8 cellular contexts compared by ENCODE assay signal in the genomic region with DNA sequence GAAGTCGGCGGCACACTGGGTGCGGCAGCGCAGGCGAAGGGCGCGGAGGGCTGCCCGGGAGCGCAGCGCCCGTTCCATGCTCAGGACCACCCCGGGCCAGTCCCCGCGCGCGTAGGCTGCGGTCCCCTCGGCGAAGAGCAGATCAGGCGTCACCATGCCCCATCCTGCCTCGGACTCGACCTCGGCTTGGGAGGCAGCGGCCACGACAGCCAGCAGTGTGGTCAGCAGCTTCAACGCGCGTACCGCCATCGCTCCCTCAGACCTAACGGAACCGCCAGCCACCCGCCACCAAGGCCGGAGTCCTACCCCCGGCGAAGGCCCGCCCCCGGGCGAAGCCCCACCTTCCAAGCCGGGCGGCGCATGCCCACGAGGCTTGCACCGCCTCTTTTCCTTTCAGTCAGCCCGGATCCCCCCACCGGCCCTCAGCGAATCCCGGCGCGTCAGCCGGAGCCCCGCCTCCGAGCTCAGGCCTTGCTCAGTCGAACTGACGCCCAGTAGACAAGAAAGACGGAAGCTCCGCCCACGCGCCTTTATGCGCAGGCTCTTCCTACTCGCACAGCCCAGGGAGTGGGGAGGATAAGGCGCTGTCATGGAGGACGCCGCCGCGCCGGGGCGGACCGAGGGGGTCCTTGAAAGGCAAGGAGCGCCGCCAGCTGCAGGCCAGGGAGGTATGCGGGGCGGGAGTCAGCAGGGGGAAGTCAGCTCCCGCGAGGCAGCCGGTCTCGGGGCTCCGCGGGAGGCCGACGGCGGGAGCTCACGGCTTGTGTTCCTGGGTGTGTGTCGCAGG. TPM values are rescaled to one million over a fixed set of nuclear protein-coding genes. Genes with fewer than 3 reads are reported as not detected.
DNase-seq lines count a peak whose midpoint lies in the region; ATAC-seq and FAIRE-seq lines count a peak whose summit lies in the region.

C1orf50 (plus strand) TSS at position 527 of the 787 bp plus-strand sequence; CDS start at position 590, 63 bp downstream.
P3H1 (minus strand) TSS at position 306 of the 787 bp plus-strand sequence; CDS start at position 249, 57 bp downstream.

- no peaks in the 10 kb centered on the region for H3K4me1 ChIP-seq in endocrine pancreas (ENCODE audit: control insufficient read depth, insufficient read depth, low read length)
- peaks cover 5% of the 10 kb centered on the region for H3K4me1 ChIP-seq in mesenchymal stem cell (ENCODE audit: control insufficient read depth, insufficient read depth, low read depth, low read length)

- H3K4me3 ChIP-seq in endocrine pancreas (ENCODE audit: control insufficient read depth, insufficient read depth, low read length): peak within 1 kb of the TSS; percentile 95
- peak within 1 kb of the TSS; percentile 95 to 98 for H3K4me3 ChIP-seq in mesenchymal stem cell (ENCODE audit: insufficient read depth in 1 of 2, low read depth in 1 of 2, low read length in 2 of 2)

- CTCF ChIA-PET in activated CD8-positive, alpha-beta memory T cell treated with anti-CD3 and anti-CD28 coated beads, Interleukin-2, amount 10 ng/mL, durations not matched to agents 7 days and 5 days (lab: Charles Lee): interaction anchor here (0.8 to 4.2 kb wide), 22 partner anchors 10 to 405 kb away, joined by 3 to 44 read pairs (median 5); partner anchors contain the start of genes CFAP57, EBNA1BP2, ERMAP and PPIH

- H3K9me3 ChIP-seq in endocrine pancreas (ENCODE audit: control insufficient read depth, low read length) (no peaks in the 10 kb centered on the region), mesenchymal stem cell (ENCODE audit: control insufficient read depth, low read length) (no peaks in the 10 kb centered on the region)

- ATAC-seq in GM21381 (IDR thresholded peaks at IDR 0.05; ENCODE audit: unreplicated experiment): peak; percentile 87
- ATAC-seq in activated CD8-positive, alpha-beta memory T cell treated with anti-CD3 and anti-CD28 coated beads, Interleukin-2, amount 10 ng/mL, durations not matched to agents 7 days and 5 days: peak; percentile 94

- peak within 1 kb of the TSS; percentile 73 for H2BK15ac ChIP-seq in mesenchymal stem cell (ENCODE audit: low read depth, poor library complexity, severe bottlenecking)

- H3K9ac ChIP-seq in endocrine pancreas (ENCODE audit: control insufficient read depth, insufficient read depth, low read length) (peak within 1 kb of the TSS; percentile 75), mesenchymal stem cell (ENCODE audit: low read length) (peak within 1 kb of the TSS; percentile 96)

- no peaks in the 10 kb centered on the region for H3K36me3 ChIP-seq in endocrine pancreas (ENCODE audit: control insufficient read depth, insufficient read depth, low read length)
- peaks cover 8 to 11% of the 10 kb centered on the region in 2 experiments for H3K36me3 ChIP-seq in mesenchymal stem cell (ENCODE audit: control insufficient read depth in 1 of 2, insufficient read depth in 2 of 2, low read depth in 1 of 2, low read length in 2 of 2)

- H3K4me2 ChIP-seq in mesenchymal stem cell (ENCODE audit: low read length, poor library complexity, severe bottlenecking): peak within 1 kb of the TSS; percentile 78

- H3K14ac ChIP-seq in mesenchymal stem cell (ENCODE audit: low read length in 2 of 2): peak within 1 kb of the TSS in 1 of 2 experiments; percentile 100

- no peaks in the 10 kb centered on the region for H3K27me3 ChIP-seq in endocrine pancreas (ENCODE audit: control insufficient read depth, insufficient read depth, low read length)
- no peaks in the 10 kb centered on the region for H3K27me3 ChIP-seq in mesenchymal stem cell (ENCODE audit: control insufficient read depth in 1 of 2, insufficient read depth in 1 of 2, low read length in 2 of 2)

- H3K23ac ChIP-seq in mesenchymal stem cell (ENCODE audit: low read length in 2 of 2): peak within 1 kb of the TSS in 1 of 2 experiments; percentile 99

- DNase-seq in Caki2 (ENCODE audit: low read depth): peak; percentile 99
- peak; percentile 95 for DNase-seq in HTR-8/SVneo (ENCODE audit: insufficient read length, low spot score)
- DNase-seq in NOMO-1 treated with DMSO at 0.1 percent for 48 hours (lab: John Stamatoyannopoulos, UW; ENCODE audit: unreplicated experiment): peak; percentile 98
- DNase-seq in activated CD8-positive, alpha-beta memory T cell treated with anti-CD3 and anti-CD28 coated beads, Interleukin-2, amount 10 ng/mL, durations not matched to agents 7 days and 5 days: peak; percentile 100
- peak; percentile 99 for DNase-seq in mesenchymal stem cell
- DNase-seq in stimulated activated CD8-positive, alpha-beta memory T cell treated with anti-CD3 and anti-CD28 coated beads, Interleukin-12 subunit alpha, Interleukin-12 subunit beta, amount 100 ng/mL, for 24 hours (ENCODE audit: extremely low read depth): peak; percentile 99

- peak within 1 kb of the TSS; percentile 58 for H3K27ac ChIP-seq in mesenchymal stem cell (ENCODE audit: low read length, poor library complexity, severe bottlenecking)

- no peak for FAIRE-seq in HTR-8/SVneo (lab: Jason Lieb, UNC)

- no peaks in the 10 kb centered on the region for H3K27me3 Mint-ChIP-seq in activated CD8-positive, alpha-beta memory T cell treated with anti-CD3 and anti-CD28 coated beads, Interleukin-2, amount 10 ng/mL, durations not matched to agents 7 days and 5 days

- H2BK120ac ChIP-seq in mesenchymal stem cell (ENCODE audit: low read depth, low read length): peak within 1 kb of the TSS; percentile 73

- H3K27ac Mint-ChIP-seq in activated CD8-positive, alpha-beta memory T cell treated with anti-CD3 and anti-CD28 coated beads, Interleukin-2, amount 10 ng/mL, durations not matched to agents 7 days and 5 days: no peak within 1 kb of the TSS

- no peak within 1 kb of the TSS for H2BK5ac ChIP-seq in mesenchymal stem cell (ENCODE audit: low read depth, low read length, poor library complexity, severe bottlenecking)

- peak within 1 kb of the TSS in 1 of 2 experiments; percentile 11 for H2BK12ac ChIP-seq in mesenchymal stem cell (ENCODE audit: low read length in 2 of 2)

- peaks cover 17% of the 10 kb centered on the region for H3K79me1 ChIP-seq in mesenchymal stem cell (replicated peaks; ENCODE audit: low read length, poor library complexity, severe bottlenecking)

- no peaks in the 10 kb centered on the region for H3K9me3 Mint-ChIP-seq in activated CD8-positive, alpha-beta memory T cell treated with anti-CD3 and anti-CD28 coated beads, Interleukin-2, amount 10 ng/mL, durations not matched to agents 7 days and 5 days (ENCODE audit: low read depth)

- H4K91ac ChIP-seq in mesenchymal stem cell (ENCODE audit: low read length): peak within 1 kb of the TSS; percentile 20

- WGBS in mesenchymal stem cell: under 1% methylated on average over 72 of the region's 84 CpGs

- H3K4me3 Mint-ChIP-seq in activated CD8-positive, alpha-beta memory T cell treated with anti-CD3 and anti-CD28 coated beads, Interleukin-2, amount 10 ng/mL, durations not matched to agents 7 days and 5 days: no peak within 1 kb of the TSS

- in situ Hi-C loops in Caki2 (cut with HindIII; ENCODE audit: low pct_unique_long_range_greater_than_20kb, low sequenced_read_pairs): no loop called here

- peaks cover 30% of the 10 kb centered on the region for H3K4me1 Mint-ChIP-seq in activated CD8-positive, alpha-beta memory T cell treated with anti-CD3 and anti-CD28 coated beads, Interleukin-2, amount 10 ng/mL, durations not matched to agents 7 days and 5 days

- H2AFZ ChIP-seq in mesenchymal stem cell (ENCODE audit: low read depth, low read length): peak within 1 kb of the TSS; percentile 96

- H3K36me3 Mint-ChIP-seq in activated CD8-positive, alpha-beta memory T cell treated with anti-CD3 and anti-CD28 coated beads, Interleukin-2, amount 10 ng/mL, durations not matched to agents 7 days and 5 days: peaks cover 12% of the 10 kb centered on the region

- peak within 1 kb of the TSS; percentile 15 to 93 for H3K4ac ChIP-seq in mesenchymal stem cell (ENCODE audit: low read depth in 1 of 2, low read length in 2 of 2)

- peak within 1 kb of the TSS; percentile 66 for H4K8ac ChIP-seq in mesenchymal stem cell (ENCODE audit: low read length)

- no peak within 1 kb of the TSS for H2AK5ac ChIP-seq in mesenchymal stem cell (ENCODE audit: low read length, severe bottlenecking)

- peak within 1 kb of the TSS; percentile 59 to 98 for H3K18ac ChIP-seq in mesenchymal stem cell (ENCODE audit: low read depth in 1 of 2, low read length in 2 of 2)

RNA-seq across cellular contexts. Expression of gene C1orf50, which starts in this region (rescaled TPM):
- 0.57 and 1.8 TPM in 2 replicates for total RNA-seq in Caki2 (2014; rRNA removed; shearing (Covaris generic); ENCODE audit: low replicate concordance)
- total RNA-seq in activated CD8-positive, alpha-beta memory T cell treated with anti-CD3 and anti-CD28 coated beads, Interleukin-2, amount 10 ng/mL, durations not matched to agents 7 days and 5 days: 10 to 100 TPM in 1 of 2 experiments, 1 to 10 TPM in 1; 4.6 to 10.3 TPM
- polyA plus RNA-seq in mesenchymal stem cell (2013, experiment 1 of 2): 2.2 TPM
- polyA plus RNA-seq in mesenchymal stem cell (2013, experiment 2 of 2): 2.5 TPM

RNA-seq across cellular contexts. Expression of gene P3H1, which starts in this region (rescaled TPM):
- 51.4 and 54.4 TPM in 2 replicates for total RNA-seq in Caki2 (2014; rRNA removed; shearing (Covaris generic); ENCODE audit: low replicate concordance)
- 10 to 100 TPM; 48.1 to 54.0 TPM for total RNA-seq in activated CD8-positive, alpha-beta memory T cell treated with anti-CD3 and anti-CD28 coated beads, Interleukin-2, amount 10 ng/mL, durations not matched to agents 7 days and 5 days
- 213 TPM for polyA plus RNA-seq in mesenchymal stem cell (2013, experiment 1 of 2)
- 209 TPM for polyA plus RNA-seq in mesenchymal stem cell (2013, experiment 2 of 2)

Comparison
In these comparisons a context has a peak if more than half of its experiments do, and no peak if none do; other contexts are left out.
1. Peak in every context shown above with its lines: DNase-seq, ATAC-seq, H3K4me3 ChIP-seq and H3K27ac ChIP-seq.